Comparison of ENCODE assay signal across 1 cellular context in the genomic region with DNA sequence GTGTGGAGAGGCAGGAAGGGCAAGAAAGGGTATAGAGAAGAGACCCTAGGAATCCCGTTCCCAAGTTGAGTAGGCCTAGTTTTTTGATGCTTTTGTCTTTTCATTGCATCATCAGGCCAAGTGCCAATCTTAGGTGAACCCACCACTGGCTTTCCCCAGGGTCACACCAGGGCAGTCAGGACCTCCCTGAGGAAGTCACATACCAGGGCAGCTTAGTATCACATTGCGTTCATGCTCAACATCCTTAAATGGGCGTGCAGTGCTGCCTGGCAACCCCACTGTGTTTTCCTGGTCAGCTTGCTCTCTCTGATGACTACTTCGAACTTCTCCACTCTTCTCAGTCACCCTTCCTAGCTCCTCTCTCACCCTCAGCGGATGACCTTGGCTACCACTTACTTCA.
TF ChIP-seq lines count a peak whose summit lies in the region.

No MANE protein-coding gene starts in this region.

TF ChIP-seq in HEK293, 187 proteins besides CTCF, POLR2A, EP300 and RAD21 (continued from another document):
- TF ChIP-seq GLIS2 (tag by site-specific recombination; IDR thresholded peaks at IDR 0.05) (0 out of 2 replicates have a peak, but pooled peaks have one; percentile 20), SP3 (tag by site-specific recombination; IDR thresholded peaks at IDR 0.05) (no peak), PRDM1 (tag by site-specific recombination; IDR thresholded peaks at IDR 0.05) (peak; percentile 17; the same call in 1 of the 2 replicates), ZNF747 (tag by site-specific recombination; IDR thresholded peaks at IDR 0.05) (no peak), ZIC2 (tag by site-specific recombination; IDR thresholded peaks at IDR 0.05) (peak; percentile 34; the same call in 1 of the 2 replicates)
- TF ChIP-seq, protein P1, sequence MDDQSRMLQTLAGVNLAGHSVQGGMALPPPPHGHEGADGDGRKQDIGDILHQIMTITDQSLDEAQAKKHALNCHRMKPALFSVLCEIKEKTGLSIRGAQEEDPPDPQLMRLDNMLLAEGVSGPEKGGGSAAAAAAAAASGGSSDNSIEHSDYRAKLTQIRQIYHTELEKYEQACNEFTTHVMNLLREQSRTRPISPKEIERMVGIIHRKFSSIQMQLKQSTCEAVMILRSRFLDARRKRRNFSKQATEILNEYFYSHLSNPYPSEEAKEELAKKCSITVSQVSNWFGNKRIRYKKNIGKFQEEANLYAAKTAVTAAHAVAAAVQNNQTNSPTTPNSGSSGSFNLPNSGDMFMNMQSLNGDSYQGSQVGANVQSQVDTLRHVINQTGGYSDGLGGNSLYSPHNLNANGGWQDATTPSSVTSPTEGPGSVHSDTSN (CRISPR knock-in tag; IDR thresholded peaks at IDR 0.05), result no peak
- TF ChIP-seq, protein P2, sequence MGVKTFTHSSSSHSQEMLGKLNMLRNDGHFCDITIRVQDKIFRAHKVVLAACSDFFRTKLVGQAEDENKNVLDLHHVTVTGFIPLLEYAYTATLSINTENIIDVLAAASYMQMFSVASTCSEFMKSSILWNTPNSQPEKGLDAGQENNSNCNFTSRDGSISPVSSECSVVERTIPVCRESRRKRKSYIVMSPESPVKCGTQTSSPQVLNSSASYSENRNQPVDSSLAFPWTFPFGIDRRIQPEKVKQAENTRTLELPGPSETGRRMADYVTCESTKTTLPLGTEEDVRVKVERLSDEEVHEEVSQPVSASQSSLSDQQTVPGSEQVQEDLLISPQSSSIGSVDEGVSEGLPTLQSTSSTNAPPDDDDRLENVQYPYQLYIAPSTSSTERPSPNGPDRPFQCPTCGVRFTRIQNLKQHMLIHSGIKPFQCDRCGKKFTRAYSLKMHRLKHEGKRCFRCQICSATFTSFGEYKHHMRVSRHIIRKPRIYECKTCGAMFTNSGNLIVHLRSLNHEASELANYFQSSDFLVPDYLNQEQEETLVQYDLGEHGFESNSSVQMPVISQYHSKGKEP (tag by site-specific recombination; IDR thresholded peaks at IDR 0.05), result no peak
